ENCODE assay signal across 11 cellular contexts in the genomic region with DNA sequence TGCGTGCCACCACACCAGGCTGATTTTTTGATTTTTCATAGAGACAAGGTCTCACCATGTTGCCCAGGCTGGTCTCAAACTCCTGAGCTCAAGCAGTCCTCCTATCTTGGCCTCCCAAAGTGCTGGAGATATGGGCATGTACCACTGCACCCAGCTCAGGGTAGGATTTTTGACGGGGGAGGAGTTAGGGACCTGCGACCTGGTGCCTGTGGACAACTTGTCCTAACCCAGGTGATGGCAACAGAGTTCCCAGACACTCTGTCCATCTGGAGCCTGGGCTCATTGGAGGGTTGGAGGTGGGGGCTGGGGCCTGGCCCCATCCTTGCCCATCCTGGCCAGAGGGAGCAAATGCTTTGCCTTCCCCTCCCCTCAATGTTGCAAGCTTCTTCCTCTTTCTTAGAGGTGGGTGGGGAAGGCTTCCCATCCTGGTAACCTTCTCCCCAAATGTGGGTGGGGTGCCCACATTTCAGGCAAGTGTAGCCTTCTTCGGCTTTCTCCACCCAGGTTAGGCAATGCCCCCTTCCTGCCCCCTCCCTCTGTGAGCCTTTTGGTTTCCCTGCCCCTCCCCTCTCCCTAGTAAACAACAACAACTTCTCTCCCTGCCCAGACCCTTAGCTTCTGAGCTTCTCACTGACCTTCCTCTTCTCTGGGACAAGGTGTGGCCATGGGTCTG. TPM values are rescaled to one million over a fixed set of nuclear protein-coding genes. Genes with fewer than 3 reads are reported as not detected.
DNase-seq lines count a peak whose midpoint lies in the region; ATAC-seq and TF ChIP-seq lines count a peak whose summit lies in the region.
"Had no signal": no experiment of that assay in that cellular context is flagged by ENCODE, and none has a peak within 500 bp of the region (broad histone marks: within the 10 kb centered on the region; RNA-seq: fewer than 3 reads in every experiment).

No MANE protein-coding gene starts in this region.

- H3K4me3 ChIP-seq in lower lobe of right lung (no peak overlapping the region), thyroid gland (replicated peaks in 1 of 3) (no peak overlapping the region)
- H3K4me3 ChIP-seq: right lobe of liver had no signal

- POLR2A ChIA-PET in activated CD4-positive, alpha-beta memory T cell treated with anti-CD3 and anti-CD28 coated beads for 36 hours (lab: Charles Lee): interaction anchor here (1.3 kb wide), 1 partner anchor 12 kb away, joined by 3 read pairs; no protein-coding TSS in a partner anchor

- 82 to 94% methylated on average over 4 of the region's 4 CpGs for WGBS in thyroid gland, 2 donors

- no peak overlapping the region for H3K4me3 Mint-ChIP-seq in activated CD8-positive, alpha-beta memory T cell treated with anti-CD3 and anti-CD28 coated beads, Interleukin-2, amount 10 ng/mL, durations not matched to agents 7 days and 5 days
- no peak overlapping the region for H3K4me3 Mint-ChIP-seq in activated CD4-positive, alpha-beta memory T cell treated with anti-CD3 and anti-CD28 coated beads for 36 hours

- CTCF ChIA-PET in activated CD8-positive, alpha-beta memory T cell treated with anti-CD3 and anti-CD28 coated beads, Interleukin-2, amount 10 ng/mL, durations not matched to agents 7 days and 5 days (lab: Charles Lee): interaction anchor here (0.9 to 1.6 kb wide), 5 partner anchors 10 to 110 kb away, joined by 3 to 7 read pairs (median 5); no protein-coding TSS in a partner anchor
- CTCF ChIA-PET in activated CD4-positive, alpha-beta memory T cell treated with anti-CD3 and anti-CD28 coated beads for 36 hours (lab: Charles Lee): interaction anchor here (1.2 to 1.9 kb wide), 5 partner anchors 17 to 198 kb away, joined by 3 to 10 read pairs (median 4); no protein-coding TSS in a partner anchor

- H3K9me3 ChIP-seq in lower lobe of right lung (no peaks in the 10 kb centered on the region), thyroid gland (no peaks in the 10 kb centered on the region)
- H3K9me3 ChIP-seq: right lobe of liver had no signal

- H3K27me3 ChIP-seq in lower lobe of right lung (ENCODE audit: low read depth): no peaks in the 10 kb centered on the region
- H3K27me3 ChIP-seq in thyroid gland: no peaks in the 10 kb centered on the region
- H3K27me3 ChIP-seq: right lobe of liver had no signal

- H3K27me3 Mint-ChIP-seq in activated CD8-positive, alpha-beta memory T cell treated with anti-CD3 and anti-CD28 coated beads, Interleukin-2, amount 10 ng/mL, durations not matched to agents 7 days and 5 days: no peaks in the 10 kb centered on the region
- H3K27me3 Mint-ChIP-seq in activated CD4-positive, alpha-beta memory T cell treated with anti-CD3 and anti-CD28 coated beads for 36 hours: no peaks in the 10 kb centered on the region

- H3K4me1 ChIP-seq in lower lobe of right lung (peaks cover 100% of the 10 kb centered on the region), thyroid gland (peaks cover 64 to 98% of the 10 kb centered on the region in 2 donors)

- intact Hi-C loops in activated CD4-positive, alpha-beta memory T cell treated with anti-CD3 and anti-CD28 coated beads for 36 hours (cut with micrococcal nuclease): no loop called here
- intact Hi-C loops in lower lobe of right lung (cut with DNase I): no loop called here
- intact Hi-C loops in thyroid gland (cut with DNase I): no loop called here

- ATAC-seq in activated CD8-positive, alpha-beta memory T cell treated with anti-CD3 and anti-CD28 coated beads, Interleukin-2, amount 10 ng/mL, durations not matched to agents 7 days and 5 days: no peak
- ATAC-seq in lower lobe of right lung: peak; percentile 20 to 48
- no peak for ATAC-seq in HG02610 (IDR thresholded peaks at IDR 0.05; ENCODE audit: unreplicated experiment)
- ATAC-seq: right lobe of liver had no signal

- H3K27ac ChIP-seq in lower lobe of right lung (peak overlapping the region; percentile 96), thyroid gland (peak overlapping the region; percentile 24 to 90 (median 89))

- H3K36me3 ChIP-seq in lower lobe of right lung (peaks cover 14% of the 10 kb centered on the region), thyroid gland (no peaks in the 10 kb centered on the region)
- H3K36me3 ChIP-seq: right lobe of liver had no signal

- no peak for TF ChIP-seq CTCF in lower lobe of right lung (IDR thresholded peaks at IDR 0.05)
- no peak for TF ChIP-seq CTCF in thyroid gland (IDR thresholded peaks at IDR 0.05)

- H3K27ac Mint-ChIP-seq in activated CD8-positive, alpha-beta memory T cell treated with anti-CD3 and anti-CD28 coated beads, Interleukin-2, amount 10 ng/mL, durations not matched to agents 7 days and 5 days: peak overlapping the region; percentile 67
- H3K27ac Mint-ChIP-seq in activated CD4-positive, alpha-beta memory T cell treated with anti-CD3 and anti-CD28 coated beads for 36 hours: peak overlapping the region; percentile 49

- no peak for DNase-seq in activated CD8-positive, alpha-beta memory T cell treated with anti-CD3 and anti-CD28 coated beads, Interleukin-2, amount 10 ng/mL, durations not matched to agents 7 days and 5 days
- DNase-seq in activated CD8-positive, alpha-beta memory T cell treated with anti-CD3 and anti-CD28 coated beads, Interleukin-2, amount 50 U/mL, for 48 hours: no peak
- DNase-seq in activated CD4-positive, alpha-beta memory T cell treated with anti-CD3 and anti-CD28 coated beads for 36 hours: no peak
- DNase-seq in lower lobe of right lung: peak; percentile 81
- DNase-seq in thyroid gland: no peak
- DNase-seq in NCI-H345 treated with DMSO at 0.1 percent for 48 hours (lab: John Stamatoyannopoulos, UW; ENCODE audit: unreplicated experiment): no peak
- DNase-seq in NCI-H1092 (lab: John Stamatoyannopoulos, UW): no peak
- DNase-seq: NCI-H446 had no signal

- no peak for TF ChIP-seq POLR2A in thyroid gland (IDR thresholded peaks at IDR 0.05)

- H3K9me3 Mint-ChIP-seq in activated CD8-positive, alpha-beta memory T cell treated with anti-CD3 and anti-CD28 coated beads, Interleukin-2, amount 10 ng/mL, durations not matched to agents 7 days and 5 days (ENCODE audit: low read depth): no peaks in the 10 kb centered on the region
- H3K9me3 Mint-ChIP-seq in activated CD4-positive, alpha-beta memory T cell treated with anti-CD3 and anti-CD28 coated beads for 36 hours: no peaks in the 10 kb centered on the region

- H3K4me1 Mint-ChIP-seq in activated CD8-positive, alpha-beta memory T cell treated with anti-CD3 and anti-CD28 coated beads, Interleukin-2, amount 10 ng/mL, durations not matched to agents 7 days and 5 days: peaks cover 74% of the 10 kb centered on the region
- H3K4me1 Mint-ChIP-seq in activated CD4-positive, alpha-beta memory T cell treated with anti-CD3 and anti-CD28 coated beads for 36 hours (ENCODE audit: low read depth): peaks cover 71% of the 10 kb centered on the region

- H3K36me3 Mint-ChIP-seq in activated CD8-positive, alpha-beta memory T cell treated with anti-CD3 and anti-CD28 coated beads, Interleukin-2, amount 10 ng/mL, durations not matched to agents 7 days and 5 days: peaks cover 31% of the 10 kb centered on the region
- H3K36me3 Mint-ChIP-seq in activated CD4-positive, alpha-beta memory T cell treated with anti-CD3 and anti-CD28 coated beads for 36 hours: peaks cover 12% of the 10 kb centered on the region

RNA-seq across cellular contexts. Expression of gene RARA, which starts 24.9 kb away (rescaled TPM):
- total RNA-seq in activated CD8-positive, alpha-beta memory T cell treated with anti-CD3 and anti-CD28 coated beads, Interleukin-2, amount 10 ng/mL, durations not matched to agents 7 days and 5 days: 10 to 100 TPM; 29.9 to 39.5 TPM
- 10 to 100 TPM; 31.2 TPM for total RNA-seq in activated CD4-positive, alpha-beta memory T cell treated with anti-CD3 and anti-CD28 coated beads for 36 hours
- total RNA-seq in lower lobe of right lung (82.6 TPM), thyroid gland (10 to 100 TPM; 20.0 to 60.9 (median 35.2) TPM)

RNA-seq across cellular contexts. Expression of gene GJD3, which starts 30.6 kb away (rescaled TPM):
- not detected for total RNA-seq in activated CD8-positive, alpha-beta memory T cell treated with anti-CD3 and anti-CD28 coated beads, Interleukin-2, amount 10 ng/mL, durations not matched to agents 7 days and 5 days
- under 1 TPM in 1 of 2 experiments, not detected in 1; 0.27 TPM for total RNA-seq in activated CD4-positive, alpha-beta memory T cell treated with anti-CD3 and anti-CD28 coated beads for 36 hours
- total RNA-seq in lower lobe of right lung (3.1 TPM), thyroid gland (1 to 10 TPM; 1.6 to 3.4 (median 1.7) TPM)
- total RNA-seq: epithelial cell of proximal tubule had no signal

RNA-seq across cellular contexts. Expression of gene CDC6, which starts 46.2 kb away (rescaled TPM):
- 100 to 1,000 TPM; 109 to 111 TPM for total RNA-seq in activated CD8-positive, alpha-beta memory T cell treated with anti-CD3 and anti-CD28 coated beads, Interleukin-2, amount 10 ng/mL, durations not matched to agents 7 days and 5 days
- 10 to 100 TPM; 95.6 to 95.7 TPM for total RNA-seq in activated CD4-positive, alpha-beta memory T cell treated with anti-CD3 and anti-CD28 coated beads for 36 hours
- total RNA-seq in lower lobe of right lung: 2.3 TPM
- 1 to 10 TPM in 1 of 4 donors, under 1 TPM in 3; 0.63 to 5.2 (median 0.79) TPM for total RNA-seq in thyroid gland

Comparison
In these comparisons a context has a peak if more than half of its experiments do, and no peak if none do; other contexts are left out.
1. ATAC-seq: peak in lower lobe of right lung (2 of 2); none in activated CD8-positive, alpha-beta memory T cell treated with anti-CD3 and anti-CD28 coated beads, Interleukin-2, amount 10 ng/mL, durations not matched to agents 7 days and 5 days (single experiment) and HG02610 (single experiment).
2. RNA of gene CDC6, which starts 46.2 kb away (total RNA-seq): 109 to 111 TPM in activated CD8-positive, alpha-beta memory T cell treated with anti-CD3 and anti-CD28 coated beads, Interleukin-2, amount 10 ng/mL, durations not matched to agents 7 days and 5 days and 95.6 to 95.7 TPM in activated CD4-positive, alpha-beta memory T cell treated with anti-CD3 and anti-CD28 coated beads for 36 hours; 2.3 TPM in lower lobe of right lung (single experiment) and 0.63 to 5.2 TPM in thyroid gland; every median in the first group is over 10 times any median in the second.